ENCODE assay signal across 14 cellular contexts in genomic region chr11:67452141-67452952, GRCh38. TPM values are rescaled to one million over a fixed set of nuclear protein-coding genes. Genes with fewer than 3 reads are reported as not detected.
A peak's percentile ranks its signal among the peaks of the same experiment; 100 is the strongest.
DNase-seq lines count a peak whose midpoint lies in the region; ATAC-seq and TF ChIP-seq lines count a peak whose summit lies in the region.
"Had no signal": no experiment of that assay in that cellular context is flagged by ENCODE, and none has a peak within 500 bp of the region (broad histone marks: within the 10 kb centered on the region; RNA-seq: fewer than 3 reads in every experiment).

Gene GPR152, minus strand, starts transcription at chr11:67452729. Its CDS starts 5 bp downstream, at chr11:67452724.

- H3K4me1 Mint-ChIP-seq in MCF 10A (ENCODE audit: insufficient read depth, unreplicated experiment) (no peaks in the 10 kb centered on the region), natural killer cell (peaks cover 0 to 13% of the 10 kb centered on the region in 2 donors), osteocyte (ENCODE audit: unreplicated experiment) (no peaks in the 10 kb centered on the region)
- peaks cover 12% of the 10 kb centered on the region for H3K4me1 Mint-ChIP-seq in T-helper 2 cell treated with Interferon-gamma antibody and Interleukin-4, amounts not matched to agents 5 μg/mL and 100 μg/mL, for 36 hours (ENCODE audit: low read depth)

- H3K27me3 ChIP-seq in breast epithelium (peaks cover 0 to 2% of the 10 kb centered on the region in 2 donors), adrenal gland (no peaks in the 10 kb centered on the region), right lobe of liver (no peaks in the 10 kb centered on the region), upper lobe of right lung (no peaks in the 10 kb centered on the region)

- WGBS in adrenal gland, 4 donors = 76 to 91% (median 80%) methylated on average over 15 to 33 of the region's 33 CpGs
- WGBS in right lobe of liver (ENCODE audit: insufficient coverage, low coverage, low lambda C conversion rate, missing lambda C conversion rate) = 75% methylated on average over 7 of the region's 33 CpGs

- peaks cover 4% of the 10 kb centered on the region for H3K36me3 Mint-ChIP-seq in MCF 10A (ENCODE audit: insufficient read depth, unreplicated experiment)
- H3K36me3 Mint-ChIP-seq in natural killer cell = no peaks in the 10 kb centered on the region
- H3K36me3 Mint-ChIP-seq in T-helper 2 cell treated with Interferon-gamma antibody and Interleukin-4, amounts not matched to agents 5 μg/mL and 100 μg/mL, for 36 hours (ENCODE audit: low read depth) = no peaks in the 10 kb centered on the region
- H3K36me3 Mint-ChIP-seq in osteocyte (ENCODE audit: unreplicated experiment) = no peaks in the 10 kb centered on the region

- H3K4me3 ChIP-seq in breast epithelium = peak within 1 kb of the TSS; percentile 12 to 52 (median 26)
- no peak within 1 kb of the TSS for H3K4me3 ChIP-seq in adrenal gland
- peak within 1 kb of the TSS in 1 of 3 donors; percentile 26 for H3K4me3 ChIP-seq in right lobe of liver
- no peak within 1 kb of the TSS for H3K4me3 ChIP-seq in upper lobe of right lung

- no peaks in the 10 kb centered on the region for H3K9me3 Mint-ChIP-seq in MCF 10A (ENCODE audit: unreplicated experiment)
- H3K9me3 Mint-ChIP-seq in natural killer cell = no peaks in the 10 kb centered on the region
- H3K9me3 Mint-ChIP-seq in T-helper 2 cell treated with Interferon-gamma antibody and Interleukin-4, amounts not matched to agents 5 μg/mL and 100 μg/mL, for 36 hours = no peaks in the 10 kb centered on the region
- no peaks in the 10 kb centered on the region for H3K9me3 Mint-ChIP-seq in osteocyte (ENCODE audit: unreplicated experiment)

- no peak for DNase-seq in breast epithelium (ENCODE audit: low spot score in 2 of 2)
- DNase-seq in MCF 10A (ENCODE audit: unreplicated experiment) = no peak
- peak in 5 of 7 donors; percentile 34 to 61 (median 40) for DNase-seq in adrenal gland
- no peak for DNase-seq in right lobe of liver
- DNase-seq in upper lobe of right lung = peak; percentile 75
- DNase-seq in natural killer cell = no peak
- no peak for DNase-seq in T-helper 2 cell treated with Interferon-gamma antibody and Interleukin-4, amounts not matched to agents 5 μg/mL and 100 μg/mL, for 36 hours (ENCODE audit: low spot score)
- no peak for DNase-seq in osteocyte (ENCODE audit: extremely low spot score, unreplicated experiment)
- DNase-seq: activated CD4-positive, alpha-beta T cell treated with anti-CD3 and anti-CD28 coated beads, Interleukin-2, amount 50 U/mL, for 4 hours; effector CD8-positive, alpha-beta T cell; GOT3; SK-N-SH; stimulated activated naive CD4-positive, alpha-beta T cell treated with Interleukin-2 at 50 U/mL for 16 hours had no signal

- H3K4me3 Mint-ChIP-seq in MCF 10A (ENCODE audit: unreplicated experiment) (no peak within 1 kb of the TSS), natural killer cell (no peak within 1 kb of the TSS), osteocyte (ENCODE audit: unreplicated experiment) (no peak within 1 kb of the TSS)
- no peak within 1 kb of the TSS for H3K4me3 Mint-ChIP-seq in T-helper 2 cell treated with Interferon-gamma antibody and Interleukin-4, amounts not matched to agents 5 μg/mL and 100 μg/mL, for 36 hours

- H3K9me3 ChIP-seq in breast epithelium (no peaks in the 10 kb centered on the region), adrenal gland (replicated peaks in 1 of 3) (no peaks in the 10 kb centered on the region), right lobe of liver (no peaks in the 10 kb centered on the region), upper lobe of right lung (no peaks in the 10 kb centered on the region)
- H3K9me3 ChIP-seq: SK-N-SH had no signal

- H3K27ac Mint-ChIP-seq in MCF 10A (ENCODE audit: low read depth, unreplicated experiment) (no peak within 1 kb of the TSS), natural killer cell (no peak within 1 kb of the TSS), osteocyte (ENCODE audit: unreplicated experiment) (no peak within 1 kb of the TSS)
- H3K27ac Mint-ChIP-seq in T-helper 2 cell treated with Interferon-gamma antibody and Interleukin-4, amounts not matched to agents 5 μg/mL and 100 μg/mL, for 36 hours = no peak within 1 kb of the TSS

- no peak for TF ChIP-seq POLR2A in breast epithelium (IDR thresholded peaks at IDR 0.05)
- no peak for TF ChIP-seq POLR2A in adrenal gland (IDR thresholded peaks at IDR 0.05)
- no peak for TF ChIP-seq POLR2A in right lobe of liver (IDR thresholded peaks at IDR 0.05)

- TF ChIP-seq CTCF in breast epithelium (IDR thresholded peaks at IDR 0.05) = peak in 1 of 3 donors; percentile 11
- no peak for TF ChIP-seq CTCF in MCF 10A (IDR thresholded peaks at IDR 0.05; ENCODE audit: unreplicated experiment)
- TF ChIP-seq CTCF in adrenal gland (IDR thresholded peaks at IDR 0.05) = peak in 2 of 6 experiments; percentile 14 to 18
- no peak for TF ChIP-seq CTCF in right lobe of liver (IDR thresholded peaks at IDR 0.05)
- TF ChIP-seq CTCF in upper lobe of right lung (IDR thresholded peaks at IDR 0.05) = peak; percentile 19
- no peak for TF ChIP-seq CTCF in natural killer cell (IDR thresholded peaks at IDR 0.05)
- no peak for TF ChIP-seq CTCF in osteocyte (IDR thresholded peaks at IDR 0.05)

- ATAC-seq in right lobe of liver (peak; percentile 35 to 53 (median 46)), upper lobe of right lung (peak; percentile 70), natural killer cell (no peak)

- POLR2A ChIA-PET in MCF 10A (lab: Yijun Ruan, JAX) = no interaction called here

- H3K27me3 Mint-ChIP-seq in MCF 10A (ENCODE audit: insufficient read depth, unreplicated experiment) (no peaks in the 10 kb centered on the region), natural killer cell (ENCODE audit: low read depth in 2 of 2) (peaks cover 0 to 11% of the 10 kb centered on the region in 2 donors), osteocyte (ENCODE audit: unreplicated experiment) (no peaks in the 10 kb centered on the region)
- H3K27me3 Mint-ChIP-seq in T-helper 2 cell treated with Interferon-gamma antibody and Interleukin-4, amounts not matched to agents 5 μg/mL and 100 μg/mL, for 36 hours (ENCODE audit: low read depth) = no peaks in the 10 kb centered on the region

- BruUV-seq in MCF 10A (replicated peaks; lab: Mats Ljungman, UMichigan) = no TSS peak

- intact Hi-C loops in breast epithelium (cut with DNase I; ENCODE audit: low total_unique reads) = no loop called here
- intact Hi-C loops in MCF 10A (cut with micrococcal nuclease) = no loop called here
- intact Hi-C loops in adrenal gland (cut with DNase I) = no loop called here
- intact Hi-C loops in right lobe of liver (cut with DNase I) = no loop called here
- intact Hi-C loops in upper lobe of right lung (cut with DNase I) = no loop called here
- intact Hi-C loops in natural killer cell (cut with micrococcal nuclease) = no loop called here

- H3K27ac ChIP-seq in breast epithelium = peak within 1 kb of the TSS; percentile 62 to 76
- H3K27ac ChIP-seq in adrenal gland = peak within 1 kb of the TSS in 1 of 5 donors; percentile 58
- no peak within 1 kb of the TSS for H3K27ac ChIP-seq in right lobe of liver
- peak within 1 kb of the TSS; percentile 66 for H3K27ac ChIP-seq in upper lobe of right lung

- CTCF ChIA-PET in MCF 10A (lab: Yijun Ruan, JAX) = interaction anchor here (0.8 kb wide), 1 partner anchor 51 kb away, joined by 3 read pairs; the partner anchor contains the start of gene PPP1CA

- H3K36me3 ChIP-seq in breast epithelium (no peaks in the 10 kb centered on the region), adrenal gland (replicated peaks in 1 of 2) (no peaks in the 10 kb centered on the region), right lobe of liver (no peaks in the 10 kb centered on the region), upper lobe of right lung (no peaks in the 10 kb centered on the region)

- H3K4me1 ChIP-seq in breast epithelium (no peaks in the 10 kb centered on the region), adrenal gland (replicated peaks in 1 of 2) (no peaks in the 10 kb centered on the region), right lobe of liver (peaks cover 0 to 13% (median 0%) of the 10 kb centered on the region in 4 donors), upper lobe of right lung (no peaks in the 10 kb centered on the region)

RNA-seq across cellular contexts. Expression of gene GPR152, which starts in this region (rescaled TPM):
- not detected for total RNA-seq in breast epithelium
- total RNA-seq in MCF 10A (2022) = not detected in 2 replicates
- under 1 TPM in 1 of 8 donors, not detected in 7; 0.18 TPM for total RNA-seq in adrenal gland
- not detected for polyA plus RNA-seq in adrenal gland
- total RNA-seq in right lobe of liver = not detected
- total RNA-seq in upper lobe of right lung = not detected
- total RNA-seq in natural killer cell = under 1 TPM in 1 of 3 donors, not detected in 2; 0.25 TPM
- not detected in 2 replicates for total RNA-seq in osteocyte
- polyA plus RNA-seq: AG04450, SK-N-SH had no signal

Comparison
In these comparisons a context has a peak if more than half of its experiments do, and no peak if none do; other contexts are left out.
1. Peak in DNase-seq in adrenal gland; RNA of the gene not detected or under 1 TPM.
2. Peak in ATAC-seq in right lobe of liver; RNA of the gene not detected or under 1 TPM.
3. Peak in DNase-seq, ATAC-seq and H3K27ac ChIP-seq in upper lobe of right lung; RNA of the gene not detected or under 1 TPM.
4. H3K27ac ChIP-seq: peak in breast epithelium (2 of 2); none in right lobe of liver (0 of 3).
5. H3K4me3 ChIP-seq: peak in breast epithelium (3 of 3); none in adrenal gland (0 of 4) and upper lobe of right lung (single experiment).